ENCODE assay signal across 27 cellular contexts in the genomic region with DNA sequence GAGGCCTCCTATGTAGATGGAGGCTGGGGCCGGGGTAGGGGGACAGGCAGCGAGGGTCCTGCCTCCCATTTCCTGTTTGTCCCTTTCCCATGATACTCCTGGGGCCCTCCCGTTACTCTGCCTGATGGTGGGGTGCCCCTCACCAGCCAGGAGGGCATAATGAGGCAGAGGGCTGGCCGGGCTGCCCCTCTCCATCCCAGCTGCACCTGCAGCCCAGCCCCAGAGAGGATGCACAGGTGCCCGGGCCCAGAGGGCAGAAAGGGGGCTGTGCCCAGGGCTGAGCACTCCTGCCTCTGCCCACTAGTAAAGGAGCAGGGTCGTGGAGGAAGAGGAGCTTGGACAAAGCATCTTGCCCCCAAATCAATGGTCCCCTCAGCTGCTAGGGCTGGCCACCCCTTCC. TPM values are rescaled to one million over a fixed set of nuclear protein-coding genes. Genes with fewer than 3 reads are reported as not detected.
"Had no signal": no experiment of that assay in that cellular context is flagged by ENCODE, and none has a peak within 500 bp of the region (broad histone marks: within the 10 kb centered on the region; RNA-seq: fewer than 3 reads in every experiment).

No MANE protein-coding gene starts in this region.

- H3K4me2 ChIP-seq: PC-9 had no signal

- H3K4me3 ChIP-seq: ascending aorta, cardiac muscle cell, PC-9, SJCRH30, SK-N-MC had no signal

- H3K36me3 ChIP-seq: ascending aorta, cardiac muscle cell, SJCRH30 had no signal

- DNase-seq: activated CD4-positive, alpha-beta T cell treated with anti-CD3 and anti-CD28 coated beads, Interleukin-2, amount 50 U/mL, for 4 hours; activated CD8-positive, alpha-beta T cell treated with anti-CD3 and anti-CD28 coated beads for 36 hours; activated gamma-delta T cell; activated naive CD4-positive, alpha-beta T cell treated with Interleukin-2 at 50 U/mL for 16 hours; activated naive CD8-positive, alpha-beta T cell treated with anti-CD3 and anti-CD28 coated beads, Interleukin-2, amount 10 ng/mL, durations not matched to agents 7 days and 5 days; activated T-cell treated with anti-CD3 and anti-CD28 coated beads, Interleukin-2, amount 50 U/mL, for 24 hours; amygdala; MM.1S; NCI-H1092; NCI-H1417; NCI-H146; NCI-H187; NCI-H2029 treated with DMSO at 0.1 percent for 48 hours; NCI-H2107; NCI-H2171; NCI-H510A; NCI-H526; NCI-H748 treated with DMSO at 0.1 percent for 48 hours; NK-92 treated with Interleukin-12 subunit alpha and Interleukin-12 subunit beta, amount 100 ng/mL, for 24 hours; PC-9; SHP77; SJCRH30; T1000 had no signal

- H3K4me1 ChIP-seq: ascending aorta, SJCRH30 had no signal

- H2AFZ ChIP-seq: PC-9 had no signal

- H3K9me3 ChIP-seq: ascending aorta, SJCRH30 had no signal

- ATAC-seq: activated CD8-positive, alpha-beta T cell treated with anti-CD3 and anti-CD28 coated beads for 36 hours had no signal

- H3K27ac ChIP-seq: ascending aorta, PC-9, RWPE1, SJCRH30, SK-N-MC had no signal

- H3K27me3 ChIP-seq: ascending aorta, cardiac muscle cell had no signal

RNA-seq across cellular contexts. Expression of a gene that starts 10.4 kb away (rescaled TPM):
- total RNA-seq: ascending aorta had no signal
